In genomic region chr9:133987455-133987800, GRCh38 we compare ENCODE assay signal across 18 cellular contexts.
"Had no signal": no experiment of that assay in that cellular context is flagged by ENCODE, and none has a peak within 500 bp of the region (broad histone marks: within the 10 kb centered on the region; RNA-seq: fewer than 3 reads in every experiment).

No MANE protein-coding gene starts in this region.

- DNase-seq: activated CD4-positive, alpha-beta memory T cell treated with anti-CD3 and anti-CD28 coated beads for 36 hours; activated CD4-positive, alpha-beta T cell treated with anti-CD3 and anti-CD28 coated beads for 36 hours; activated CD8-positive, alpha-beta memory T cell treated with anti-CD3 and anti-CD28 coated beads, Interleukin-2, amount 10 ng/mL, durations not matched to agents 7 days and 5 days; activated naive CD4-positive, alpha-beta T cell treated with anti-CD3 and anti-CD28 coated beads, Interleukin-2, amount 10 ng/mL, durations not matched to agents 7 days and 5 days; activated T-cell treated with anti-CD3 and anti-CD28 coated beads, Interleukin-2, amount 50 U/mL, for 1 hour; colonic mucosa; immature natural killer cell; left colon; mammary epithelial cell; naive B cell; occipital lobe; stimulated activated CD4-positive, alpha-beta T cell treated with anti-CD3 and anti-CD28 coated beads, Interleukin-1b, Interleukin-23, amount 100 ng/mL, for 48 hours had no signal

- H3K9me3 Mint-ChIP-seq: activated CD4-positive, alpha-beta memory T cell treated with anti-CD3 and anti-CD28 coated beads for 36 hours; activated naive CD4-positive, alpha-beta T cell treated with anti-CD3 and anti-CD28 coated beads, Interleukin-2, amount 10 ng/mL, durations not matched to agents 7 days and 5 days; immature natural killer cell; naive B cell; T-helper 1 cell treated with Interleukin-12 subunit alpha and Interleukin-12 subunit beta and Interleukin-4 antibody, amounts not matched to agents 30 μg/mL and 1 μg/mL, for 36 hours had no signal

- ATAC-seq: activated CD4-positive, alpha-beta T cell treated with anti-CD3 and anti-CD28 coated beads for 36 hours; activated CD8-positive, alpha-beta memory T cell treated with anti-CD3 and anti-CD28 coated beads, Interleukin-2, amount 10 ng/mL, durations not matched to agents 7 days and 5 days; esophagus mucosa; left colon; sciatic nerve had no signal

- H3K27ac Mint-ChIP-seq: activated CD4-positive, alpha-beta memory T cell treated with anti-CD3 and anti-CD28 coated beads for 36 hours; activated CD4-positive, alpha-beta T cell treated with anti-CD3 and anti-CD28 coated beads for 36 hours; activated CD8-positive, alpha-beta memory T cell treated with anti-CD3 and anti-CD28 coated beads, Interleukin-2, amount 10 ng/mL, durations not matched to agents 7 days and 5 days; activated naive CD4-positive, alpha-beta T cell treated with anti-CD3 and anti-CD28 coated beads, Interleukin-2, amount 10 ng/mL, durations not matched to agents 7 days and 5 days; immature natural killer cell; T-helper 1 cell treated with Interleukin-12 subunit alpha and Interleukin-12 subunit beta and Interleukin-4 antibody, amounts not matched to agents 30 μg/mL and 1 μg/mL, for 36 hours had no signal

- H3K27me3 ChIP-seq: cardiac muscle cell, colonic mucosa had no signal

- H3K4me1 Mint-ChIP-seq: activated CD4-positive, alpha-beta T cell treated with anti-CD3 and anti-CD28 coated beads for 36 hours; activated CD8-positive, alpha-beta memory T cell treated with anti-CD3 and anti-CD28 coated beads, Interleukin-2, amount 10 ng/mL, durations not matched to agents 7 days and 5 days; activated naive CD4-positive, alpha-beta T cell treated with anti-CD3 and anti-CD28 coated beads, Interleukin-2, amount 10 ng/mL, durations not matched to agents 7 days and 5 days had no signal

- H3K4me3 Mint-ChIP-seq: activated CD4-positive, alpha-beta memory T cell treated with anti-CD3 and anti-CD28 coated beads for 36 hours; activated CD4-positive, alpha-beta T cell treated with anti-CD3 and anti-CD28 coated beads for 36 hours; activated CD8-positive, alpha-beta memory T cell treated with anti-CD3 and anti-CD28 coated beads, Interleukin-2, amount 10 ng/mL, durations not matched to agents 7 days and 5 days; activated naive CD4-positive, alpha-beta T cell treated with anti-CD3 and anti-CD28 coated beads, Interleukin-2, amount 10 ng/mL, durations not matched to agents 7 days and 5 days; immature natural killer cell; T-helper 1 cell treated with Interleukin-12 subunit alpha and Interleukin-12 subunit beta and Interleukin-4 antibody, amounts not matched to agents 30 μg/mL and 1 μg/mL, for 36 hours had no signal

- H3K9me3 ChIP-seq: colonic mucosa had no signal

- H3K4me1 ChIP-seq: colonic mucosa had no signal

- FAIRE-seq: endometrium, urothelium cell line had no signal

- H3K36me3 Mint-ChIP-seq: activated CD4-positive, alpha-beta memory T cell treated with anti-CD3 and anti-CD28 coated beads for 36 hours; activated CD8-positive, alpha-beta memory T cell treated with anti-CD3 and anti-CD28 coated beads, Interleukin-2, amount 10 ng/mL, durations not matched to agents 7 days and 5 days; activated naive CD4-positive, alpha-beta T cell treated with anti-CD3 and anti-CD28 coated beads, Interleukin-2, amount 10 ng/mL, durations not matched to agents 7 days and 5 days; immature natural killer cell; naive B cell had no signal

- H3K4me3 ChIP-seq: cardiac muscle cell, colonic mucosa had no signal

- H3K27ac ChIP-seq: cardiac muscle cell, colonic mucosa had no signal

- H3K27me3 Mint-ChIP-seq: naive B cell had no signal

- H3K36me3 ChIP-seq: cardiac muscle cell, colonic mucosa had no signal
